ENCODE assay signal across 9 cellular contexts in the genomic region with DNA sequence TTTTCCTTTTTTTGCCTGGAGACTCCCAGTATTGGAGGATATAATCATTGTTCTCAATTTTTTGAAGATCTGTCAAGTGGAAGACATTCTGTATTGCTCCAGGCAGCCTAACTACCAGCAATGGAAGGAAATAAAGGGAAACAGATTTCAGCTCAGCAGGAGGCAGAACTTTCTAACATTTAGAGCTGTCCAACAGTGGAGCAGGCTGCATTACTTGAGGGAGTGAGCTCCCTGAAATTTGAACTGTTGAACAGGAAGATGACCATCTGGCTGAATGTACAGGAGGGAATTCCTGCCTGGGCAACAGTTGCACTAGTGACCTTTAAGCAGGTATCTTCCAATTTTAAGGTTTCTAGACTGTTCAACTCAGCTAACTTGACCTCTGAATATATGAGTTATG. TPM values are rescaled to one million over a fixed set of nuclear protein-coding genes. Genes with fewer than 3 reads are reported as not detected.
DNase-seq lines count a peak whose midpoint lies in the region; ATAC-seq, FAIRE-seq and TF ChIP-seq lines count a peak whose summit lies in the region.
"Had no signal": no experiment of that assay in that cellular context is flagged by ENCODE, and none has a peak within 500 bp of the region (broad histone marks: within the 10 kb centered on the region; RNA-seq: fewer than 3 reads in every experiment).

No MANE protein-coding gene starts in this region.

- no peak for FAIRE-seq in GM12878 (lab: Jason Lieb, UNC)

- H4K20me1 ChIP-seq in GM12878 (ENCODE audit: control insufficient read depth, insufficient read depth) (no peaks in the 10 kb centered on the region), neural progenitor cell (ENCODE audit: low read depth) (peaks cover 9% of the 10 kb centered on the region)

- in situ Hi-C loops in G401 (cut with HindIII; ENCODE audit: low sequenced_read_pairs) (no loop called here), GM12878 (cut with MboI) (no loop called here)

- POLR2A ChIA-PET in GM12878 (lab: Charles Lee), result interaction anchor here (0.6 to 4.6 kb wide), 6 partner anchors 9 to 61 kb away, joined by 3 to 39 read pairs (median 5); a partner anchor contains a TSS

- H3K4me2 ChIP-seq in GM12878 (ENCODE audit: control insufficient read depth, insufficient read depth) (peak overlapping the region; percentile 93), neural progenitor cell (no peak overlapping the region)

- ATAC-seq in GM12878 (no peak), HG02885 (IDR thresholded peaks at IDR 0.05; ENCODE audit: poor library complexity, unreplicated experiment) (no peak)

- BruUV-seq in GM12878 (replicated peaks; lab: Mats Ljungman, UMichigan), result no TSS peak

- 0 out of 2 replicates have a peak overlapping the region, but pooled peaks have one; percentile 97 for H3K27ac ChIP-seq in GM12878 (ENCODE audit: control insufficient read depth, insufficient read depth)
- no peak overlapping the region for H3K27ac ChIP-seq in neural progenitor cell

- H3K4me1 Mint-ChIP-seq in neural progenitor cell, result peaks cover 28% of the 10 kb centered on the region

- DNase-seq in G401 (ENCODE audit: low spot score) (peak; percentile 90), NCI-H446 treated with DMSO at 0.1 percent for 48 hours (lab: John Stamatoyannopoulos, UW) (peak; percentile 10), GM12878 (ENCODE audit: low read depth, low spot score) (no peak), neural progenitor cell (ENCODE audit: low spot score) (no peak), D341Med (ENCODE audit: low spot score) (no peak), activated gamma-delta T cell treated with Interleukin-2 at 50 U/mL for 16 hours (no peak)
- DNase-seq: stimulated activated CD4-positive, alpha-beta T cell treated with anti-CD3 and anti-CD28 coated beads, Interleukin-15, amount 100 ng/mL, for 24 hours; testis had no signal

- no peak for TF ChIP-seq EP300 in GM12878 (IDR thresholded peaks at IDR 0.05; ENCODE audit: borderline replicate concordance in 1 of 2, control insufficient read depth in 1 of 2, low read depth in 2 of 2, low read length in 2 of 2)

- RAD21 ChIA-PET in GM12878 (lab: Charles Lee; ENCODE audit: unreplicated experiment), result no interaction called here

- peaks cover 2% of the 10 kb centered on the region for H3K36me3 Mint-ChIP-seq in neural progenitor cell

- TF ChIP-seq RAD21 in GM12878 (IDR thresholded peaks at IDR 0.05; ENCODE audit: insufficient read depth, low read depth, low read length), result no peak

- peak overlapping the region; percentile 54 for H3K27ac Mint-ChIP-seq in neural progenitor cell

- H2AFZ ChIP-seq in GM12878 (ENCODE audit: control insufficient read depth, low read depth, low read length) (peak overlapping the region; percentile 2; the same call in 1 of the 2 replicates), neural progenitor cell (replicated peaks) (no peak overlapping the region)

- H3K4me3 ChIP-seq in GM12878 (0 out of 2 replicates have a peak overlapping the region, but pooled peaks have one; percentile 94), neural progenitor cell (no peak overlapping the region)

- no peaks in the 10 kb centered on the region; the same call in 2 of the 3 replicates for H3K9me3 ChIP-seq in GM12878 (replicated peaks; ENCODE audit: control insufficient read depth, insufficient read depth, low read length)
- H3K9me3 ChIP-seq in neural progenitor cell (ENCODE audit: low read depth), result no peaks in the 10 kb centered on the region
- H3K9me3 ChIP-seq: testis had no signal

- H3F3A ChIP-seq in neural progenitor cell (ENCODE audit: low read depth), result no peaks in the 10 kb centered on the region

- H3K27me3 ChIP-seq in GM12878 (replicated peaks in 1 of 2; ENCODE audit: control insufficient read depth in 2 of 2, insufficient read depth in 2 of 2, low read length in 1 of 2) (no peaks in the 10 kb centered on the region), neural progenitor cell (no peaks in the 10 kb centered on the region)
- H3K27me3 ChIP-seq: testis had no signal

- H3K79me2 ChIP-seq in GM12878 (ENCODE audit: control insufficient read depth, insufficient read depth, low read length), result peaks cover 38% of the 10 kb centered on the region
- H3K79me2 ChIP-seq in neural progenitor cell (ENCODE audit: low read depth), result peaks cover 39% of the 10 kb centered on the region

- SMC1A ChIA-PET in GM12878 (lab: Charles Lee; ENCODE audit: uncharacterized antibody, unreplicated experiment), result interaction anchor here (1.1 to 1.2 kb wide), 2 partner anchors 18 to 19 kb away, joined by 4 to 5 read pairs; a partner anchor contains a TSS

- intact Hi-C loops in GM12878 (cut with micrococcal nuclease; ENCODE audit: unreplicated experiment), result loop anchor here (2.0 to 5.0 kb wide), 3 partner anchors 20 to 72 kb away; a partner anchor contains a TSS

- no peaks in the 10 kb centered on the region for H3K9me3 Mint-ChIP-seq in neural progenitor cell

- H3K9ac ChIP-seq in GM12878 (ENCODE audit: control insufficient read depth, insufficient read depth, low read length) (no peak overlapping the region), neural progenitor cell (no peak overlapping the region)

- H3K36me3 ChIP-seq in GM12878 (ENCODE audit: control insufficient read depth in 2 of 2, insufficient read depth in 2 of 2, low read length in 1 of 2), result no peaks in the 10 kb centered on the region; a peak in 1 of 4 replicates
- H3K36me3 ChIP-seq in neural progenitor cell, result no peaks in the 10 kb centered on the region

- peaks cover 21% of the 10 kb centered on the region for H3K4me1 ChIP-seq in GM12878 (ENCODE audit: control insufficient read depth, insufficient read depth, low read length)
- peaks cover 8% of the 10 kb centered on the region for H3K4me1 ChIP-seq in neural progenitor cell

- peaks cover 5% of the 10 kb centered on the region for H3K27me3 Mint-ChIP-seq in neural progenitor cell (ENCODE audit: insufficient read depth, low read depth)

- CTCF ChIA-PET in GM12878 (lab: Yijun Ruan, JAX), result interaction anchor here (1.1 to 2.7 kb wide), 4 partner anchors 8 to 116 kb away, joined by 3 to 13 read pairs (median 4); a partner anchor contains a TSS

- TF ChIP-seq POLR2A in GM12878 (IDR thresholded peaks at IDR 0.05; ENCODE audit: low read depth, low read length), result no peak

- peak overlapping the region; percentile 100 for H3K4me3 Mint-ChIP-seq in neural progenitor cell

- TF ChIP-seq CTCF in GM12878 (IDR thresholded peaks at IDR 0.05 in 2 of 3, conservative IDR thresholded peaks at IDR 0.05 in 1 of 3; ENCODE audit: control insufficient read depth in 2 of 3, extremely low read depth in 1 of 3, insufficient read depth in 1 of 3, low read depth in 3 of 3, low read length in 3 of 3), result no peak
- no peak for TF ChIP-seq CTCF in neural progenitor cell (IDR thresholded peaks at IDR 0.05)

TF ChIP-seq in GM12878, 131 proteins besides CTCF, POLR2A, EP300 and RAD21 (continues in another document):
- no peak for TF ChIP-seq MTA2 (IDR thresholded peaks at IDR 0.05; ENCODE audit: low read depth)
- no peak for TF ChIP-seq HCFC1 (IDR thresholded peaks at IDR 0.05; ENCODE audit: low read length)
- TF ChIP-seq TCF7 (IDR thresholded peaks at IDR 0.05; ENCODE audit: borderline replicate concordance), result no peak

RNA-seq across cellular contexts. Expression of a gene that starts 1.1 kb away (rescaled TPM):
- 29.5 and 37.4 TPM in 2 replicates for total RNA-seq in G401 (2014; rRNA removed; shearing (Covaris generic))
- 170 and 181 TPM in 2 replicates for total RNA-seq in GM12878 (2013; cell fraction: nucleolus; rRNA removed)
- total RNA-seq in GM12878 (2014; rRNA removed), result 30.4 and 31.2 TPM in 2 replicates
- 27.6 and 31.6 TPM in 2 replicates for total RNA-seq in GM12878 (2014; rRNA removed; fragmentation: Illumina TruSeq; extraction: Trizol)
- total RNA-seq in GM12878 (2021), result 29.6 and 30.1 TPM in 2 replicates
- polyA plus RNA-seq in GM12878 (2011; ENCODE audit: low read depth), result 9.3 TPM
- polyA plus RNA-seq in GM12878 (2011; rRNA removed), result 15.9 and 17.8 TPM in 2 replicates
- polyA plus RNA-seq in GM12878 (2011; cell fraction: cytosol; rRNA removed), result 10.1 and 14.8 TPM in 2 replicates
- polyA plus RNA-seq in GM12878 (2011; cell fraction: nucleus; rRNA removed), result 23.3 and 24.5 TPM in 2 replicates
- polyA plus RNA-seq in GM12878 (2012), result 10.3 and 11.8 TPM in 2 replicates
- 22.1 and 23.3 TPM in 2 replicates for polyA plus RNA-seq in GM12878 (2014; fragmentation: Illumina TruSeq; extraction: Trizol)
- polyA plus RNA-seq in GM12878 (2014; fragmentation: Nextera tagmentation; extraction: Ambion mirVana), result 1 to 10 TPM; 4.3 to 5.2 TPM
- polyA plus RNA-seq in GM12878 (2014; rRNA removed), result 16.1 and 17.4 TPM in 2 replicates
- polyA plus RNA-seq in GM12878 (2016; fragmentation: Nextera tagmentation; extraction: Ambion mirVana), result 10 to 100 TPM; 35.2 to 36.6 TPM
- polyA minus RNA-seq in GM12878 (2011; rRNA and poly(A)+ RNA removed), result 37.7 and 46.3 TPM in 2 replicates
- polyA minus RNA-seq in GM12878 (2011; cell fraction: cytosol; rRNA and poly(A)+ RNA removed), result 15.4 and 18.6 TPM in 2 replicates
- polyA minus RNA-seq in GM12878 (2011; cell fraction: nucleus; rRNA and poly(A)+ RNA removed), result 27.9 and 39.5 TPM in 2 replicates
- 33.1 and 43.5 TPM in 2 replicates for total RNA-seq in neural progenitor cell (ENCODE audit: low replicate concordance)

RNA-seq across cellular contexts. Expression of a gene that starts 19.4 kb away (rescaled TPM):
- 86.5 and 145 TPM in 2 replicates for total RNA-seq in G401 (2014; rRNA removed; shearing (Covaris generic))
- 30.1 and 31.5 TPM in 2 replicates for total RNA-seq in GM12878 (2013; cell fraction: nucleolus; rRNA removed)
- total RNA-seq in GM12878 (2014; rRNA removed) (53.0 and 70.1 TPM in 2 replicates), GM12878 (2014; rRNA removed; fragmentation: Illumina TruSeq; extraction: Trizol) (45.7 and 46.5 TPM in 2 replicates), GM12878 (2021) (162 and 182 TPM in 2 replicates), neural progenitor cell (ENCODE audit: low replicate concordance) (39.1 and 44.2 TPM in 2 replicates)
- 200 TPM for polyA plus RNA-seq in GM12878 (2011; ENCODE audit: low read depth)
- polyA plus RNA-seq in GM12878 (2011; rRNA removed) (67.2 and 86.2 TPM in 2 replicates), GM12878 (2014; fragmentation: Illumina TruSeq; extraction: Trizol) (202 and 218 TPM in 2 replicates), GM12878 (2014; fragmentation: Nextera tagmentation; extraction: Ambion mirVana) (100 to 1,000 TPM in 1 of 2 experiments, 10 to 100 TPM in 1; 39.8 to 105 TPM), GM12878 (2014; rRNA removed) (105 and 114 TPM in 2 replicates), GM12878 (2016; fragmentation: Nextera tagmentation; extraction: Ambion mirVana) (100 to 1,000 TPM; 495 to 517 TPM)
- 59.4 and 64.0 TPM in 2 replicates for polyA plus RNA-seq in GM12878 (2011; cell fraction: cytosol; rRNA removed)
- 54.5 and 56.6 TPM in 2 replicates for polyA plus RNA-seq in GM12878 (2011; cell fraction: nucleus; rRNA removed)
- 235 and 250 TPM in 2 replicates for polyA plus RNA-seq in GM12878 (2012)
- polyA minus RNA-seq in GM12878 (2011; rRNA and poly(A)+ RNA removed), result 61.8 and 82.7 TPM in 2 replicates
- 62.5 and 64.2 TPM in 2 replicates for polyA minus RNA-seq in GM12878 (2011; cell fraction: cytosol; rRNA and poly(A)+ RNA removed)
- 19.9 and 26.7 TPM in 2 replicates for polyA minus RNA-seq in GM12878 (2011; cell fraction: nucleus; rRNA and poly(A)+ RNA removed)

Comparison
In these comparisons a context has a peak if more than half of its experiments do, and no peak if none do; other contexts are left out.
1. DNase-seq: peak in G401 (single experiment) and NCI-H446 treated with DMSO at 0.1 percent for 48 hours (single experiment); none in GM12878 (single experiment), neural progenitor cell (single experiment), D341Med (single experiment) and activated gamma-delta T cell treated with Interleukin-2 at 50 U/mL for 16 hours (single experiment).